In the genomic region with DNA sequence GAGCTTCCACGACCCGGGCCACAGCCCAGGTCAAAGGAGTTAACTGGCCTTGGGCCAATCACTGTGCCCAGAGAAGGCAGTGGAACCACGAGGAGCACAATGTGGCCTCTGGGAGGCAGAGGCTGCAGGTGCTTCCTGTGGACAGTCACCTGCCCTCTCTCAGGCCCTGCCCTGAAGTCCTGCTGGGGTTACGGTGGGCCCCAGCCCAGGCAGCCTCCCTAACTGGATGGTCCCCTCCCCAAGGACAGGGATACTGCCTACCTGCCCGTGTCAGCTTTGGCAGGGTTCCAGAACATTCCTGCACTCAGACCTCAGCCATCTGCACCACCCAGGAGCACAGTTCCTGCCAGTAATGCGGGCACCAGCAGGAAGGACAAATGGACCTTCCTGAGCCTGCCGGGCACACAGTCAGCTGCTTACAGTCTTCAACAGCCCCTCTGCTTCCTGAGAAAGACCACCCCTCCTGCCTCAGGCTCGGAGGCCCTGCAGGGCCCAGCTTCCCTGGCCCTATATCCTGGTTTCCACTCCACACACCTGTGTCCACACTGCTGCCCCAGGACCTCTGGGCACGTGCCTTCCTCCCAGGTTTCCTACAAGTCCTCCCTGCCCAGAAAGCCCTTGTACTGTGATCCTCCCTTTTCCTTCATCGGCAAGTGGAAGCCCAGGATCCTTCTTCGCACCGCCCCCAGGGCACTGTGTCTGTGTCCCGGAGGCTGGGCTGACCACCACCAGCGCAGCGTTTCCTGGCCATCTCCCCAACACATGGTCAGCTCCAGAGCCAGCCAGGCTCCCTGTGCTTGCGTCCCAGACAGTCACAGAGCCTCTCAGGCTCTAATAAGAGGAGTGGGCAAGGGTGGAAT, we compare ENCODE assay signal across 17 cellular contexts. TPM values are rescaled to one million over a fixed set of nuclear protein-coding genes. Genes with fewer than 3 reads are reported as not detected.
DNase-seq lines count a peak whose midpoint lies in the region; ATAC-seq and TF ChIP-seq lines count a peak whose summit lies in the region.
"Had no signal": no experiment of that assay in that cellular context is flagged by ENCODE, and none has a peak within 500 bp of the region (broad histone marks: within the 10 kb centered on the region; RNA-seq: fewer than 3 reads in every experiment).

No MANE protein-coding gene starts in this region.

- H3K4me3 ChIP-seq in DND-41 (ENCODE audit: low read depth in 1 of 2, low read length in 2 of 2) = no peak overlapping the region
- H3K4me3 ChIP-seq in Panc1 (ENCODE audit: low read depth in 2 of 2, low read length in 2 of 2) = no peak overlapping the region
- no peak overlapping the region for H3K4me3 ChIP-seq in epithelial cell of esophagus (ENCODE audit: low read length)
- H3K4me3 ChIP-seq: hepatocyte, psoas muscle had no signal

- no TSS peak for BruUV-seq in Panc1 (replicated peaks; lab: Mats Ljungman, UMichigan)

- H3K9ac ChIP-seq in DND-41 (ENCODE audit: low read depth, low read length) = no peak overlapping the region

- H3K4me1 ChIP-seq in DND-41 (ENCODE audit: insufficient read depth, low read length) (no peaks in the 10 kb centered on the region), Panc1 (ENCODE audit: control insufficient read depth, insufficient read depth, low read length) (peaks cover 5% of the 10 kb centered on the region)
- H3K4me1 ChIP-seq: BE2C had no signal

- CTCF ChIA-PET in Panc1 (lab: Charles Lee) = no interaction called here

- POLR2A ChIA-PET in Panc1 (lab: Charles Lee) = no interaction called here

- H3K27me3 ChIP-seq in DND-41 (ENCODE audit: insufficient read depth, low read length, poor library complexity) (no peaks in the 10 kb centered on the region), Panc1 (ENCODE audit: control insufficient read depth, insufficient read depth, low read length) (no peaks in the 10 kb centered on the region)
- H3K27me3 ChIP-seq: BE2C had no signal

- ATAC-seq in DND-41 (ENCODE audit: insufficient read depth, low read depth) (no peak), Panc1 (no peak), sciatic nerve (peak; percentile 8), HG03432 (IDR thresholded peaks at IDR 0.05; ENCODE audit: unreplicated experiment) (no peak)
- ATAC-seq: left cardiac atrium, psoas muscle, Right ventricle myocardium inferior had no signal

- intact Hi-C loops in Panc1 (cut with micrococcal nuclease; ENCODE audit: unreplicated experiment) = no loop called here
- intact Hi-C loops in sciatic nerve (cut with DNase I) = no loop called here

- H3K4me2 ChIP-seq in DND-41 (ENCODE audit: insufficient read depth, low read length) = no peak overlapping the region
- H3K4me2 ChIP-seq: hepatocyte had no signal

- H3K27ac ChIP-seq in DND-41 (ENCODE audit: low read length) = peak overlapping the region; percentile 14; the same call in 1 of the 2 replicates
- H3K27ac ChIP-seq in Panc1 (ENCODE audit: low read length) = 0 out of 2 replicates have a peak overlapping the region, but pooled peaks have one; percentile 17
- H3K27ac ChIP-seq: hepatocyte, psoas muscle had no signal

- peaks cover 8% of the 10 kb centered on the region; the same call in 1 of the 2 replicates for H3K36me3 ChIP-seq in DND-41 (ENCODE audit: insufficient read depth, low read length)
- no peaks in the 10 kb centered on the region for H3K36me3 ChIP-seq in Panc1 (ENCODE audit: control insufficient read depth, insufficient read depth, low read length)
- H3K36me3 ChIP-seq: BE2C had no signal

- TF ChIP-seq CTCF in DND-41 (IDR thresholded peaks at IDR 0.05; ENCODE audit: borderline replicate concordance, extremely low read depth, low read length, poor library complexity, severe bottlenecking) (no peak), Panc1 (IDR thresholded peaks at IDR 0.05) (no peak), epithelial cell of esophagus (IDR thresholded peaks at IDR 0.05; ENCODE audit: insufficient read depth, low read depth, low read length, missing control alignments) (no peak)

- no peaks in the 10 kb centered on the region for H4K20me1 ChIP-seq in DND-41 (ENCODE audit: insufficient read depth, low read length)

- no peak for DNase-seq in DND-41
- no peak for DNase-seq in Panc1 (ENCODE audit: low read depth, low spot score)
- DNase-seq in epithelial cell of esophagus (ENCODE audit: low read depth) = peak; percentile 33
- no peak for DNase-seq in sciatic nerve (ENCODE audit: low spot score)
- DNase-seq in D341Med (ENCODE audit: low spot score) = no peak
- no peak for DNase-seq in SW 1271 (lab: John Stamatoyannopoulos, UW)
- DNase-seq: activated CD4-positive, alpha-beta T cell treated with anti-CD3 and anti-CD28 coated beads for 1 hour; activated naive CD4-positive, alpha-beta T cell treated with anti-CD3 and anti-CD28 coated beads, Interleukin-2, amount 50 U/mL, for 16 hours; BE2C; DMS79 treated with DMSO at 0.1 percent for 48 hours; GOT3; left cardiac atrium; MV-4-11 had no signal

- H2AFZ ChIP-seq in DND-41 (ENCODE audit: low read depth, low read length) = no peak overlapping the region
- H2AFZ ChIP-seq: hepatocyte had no signal

- H3K79me2 ChIP-seq in DND-41 (ENCODE audit: insufficient read depth, low read length) = no peaks in the 10 kb centered on the region
- H3K79me2 ChIP-seq: hepatocyte had no signal

- in situ Hi-C loops in Panc1 (cut with HindIII; ENCODE audit: low pct_unique_long_range_greater_than_20kb, low sequenced_read_pairs) = no loop called here

- H3K9me3 ChIP-seq in DND-41 (ENCODE audit: insufficient read depth, low read length, severe bottlenecking) = no peaks in the 10 kb centered on the region
- no peaks in the 10 kb centered on the region for H3K9me3 ChIP-seq in Panc1 (ENCODE audit: control insufficient read depth, insufficient read depth, low read depth, low read length)
- H3K9me3 ChIP-seq: BE2C, psoas muscle had no signal

RNA-seq across cellular contexts. Expression of gene WDR86, which starts 23.3 kb away (rescaled TPM):
- total RNA-seq in Panc1 (2021; ENCODE audit: unreplicated experiment) (0.72 TPM), sciatic nerve (101 TPM)
- polyA plus RNA-seq in Panc1 (2012; ENCODE audit: insufficient read length) = 1.2 TPM

RNA-seq across cellular contexts. Expression of gene NUB1, which starts 44.9 kb away (rescaled TPM):
- total RNA-seq in Panc1 (2021; ENCODE audit: unreplicated experiment) (50.5 TPM), sciatic nerve (48.5 TPM)
- polyA plus RNA-seq in Panc1 (2012; ENCODE audit: insufficient read length) = 41.4 TPM

RNA-seq across cellular contexts. Expression of gene CRYGN, which starts 53.4 kb away (rescaled TPM):
- 0.74 TPM for total RNA-seq in Panc1 (2021; ENCODE audit: unreplicated experiment)
- 0.67 TPM for polyA plus RNA-seq in Panc1 (2012; ENCODE audit: insufficient read length)
- total RNA-seq in sciatic nerve = 3.9 TPM
- total RNA-seq: hepatocyte, Right ventricle myocardium inferior had no signal

Comparison
In these comparisons a context has a peak if more than half of its experiments do, and no peak if none do; other contexts are left out.
1. RNA of gene WDR86, which starts 23.3 kb away (total RNA-seq): 101 TPM in sciatic nerve (single experiment); 0.72 TPM in Panc1 (single experiment); every median in the first group is over 10 times any median in the second.